17 cellular contexts compared by ENCODE assay signal in genomic region chr6:21826460-21826859, GRCh38.
DNase-seq lines count a peak whose midpoint lies in the region; ATAC-seq and TF ChIP-seq lines count a peak whose summit lies in the region.
"Had no signal": no experiment of that assay in that cellular context is flagged by ENCODE, and none has a peak within 500 bp of the region (broad histone marks: within the 10 kb centered on the region; RNA-seq: fewer than 3 reads in every experiment).

No MANE protein-coding gene starts in this region.

- H2BK5ac ChIP-seq in neuronal stem cell (ENCODE audit: low read length), result no peak overlapping the region

- no peaks in the 10 kb centered on the region for H3K9me2 ChIP-seq in hepatocyte (replicated peaks; ENCODE audit: insufficient read depth)

- H4K20me1 ChIP-seq in BLaER1, result no peaks in the 10 kb centered on the region
- H4K20me1 ChIP-seq in hepatocyte (ENCODE audit: insufficient read depth, poor library complexity, severe bottlenecking), result no peaks in the 10 kb centered on the region

- WGBS in hepatocyte (ENCODE audit: low lambda C conversion rate, missing lambda C conversion rate), result 95% methylated on average over 8 of the region's 8 CpGs
- WGBS in neuronal stem cell (ENCODE audit: extremely low coverage in 2 of 2, insufficient read length in 2 of 2, insufficient replicate concordance in 1 of 2), 2 donors, result no CpG with 5 or more reads among the region's 8 CpGs

- H4K91ac ChIP-seq in neuronal stem cell (ENCODE audit: low read depth, low read length, poor library complexity), result no peak overlapping the region

- H3K27ac ChIP-seq in BLaER1 (peak overlapping the region; percentile 64; the same call in 1 of the 2 replicates), HUES6 (ENCODE audit: low read depth, low read length) (peak overlapping the region; percentile 1; the same call in 1 of the 2 replicates), hepatocyte (peak overlapping the region; percentile 61), neuronal stem cell (replicated peaks; ENCODE audit: low read length) (no peak overlapping the region)
- H3K27ac ChIP-seq: SK-N-MC had no signal

- H2BK120ac ChIP-seq in neuronal stem cell (ENCODE audit: low read depth, low read length), result no peak overlapping the region

- H3K4me1 ChIP-seq in BLaER1 (peaks cover 59% of the 10 kb centered on the region), HUES6 (ENCODE audit: control insufficient read depth, insufficient read depth, low read length) (peaks cover 65% of the 10 kb centered on the region), hepatocyte (ENCODE audit: insufficient read depth) (peaks cover 16% of the 10 kb centered on the region), neuronal stem cell (ENCODE audit: control insufficient read depth in 2 of 2, insufficient read depth in 1 of 2, low read depth in 1 of 2, low read length in 2 of 2) (peaks cover 16 to 23% of the 10 kb centered on the region in 2 donors)

- no peak overlapping the region for H3K4me3 ChIP-seq in BLaER1
- H3K4me3 ChIP-seq in HUES6 (ENCODE audit: low read depth, low read length), result no peak overlapping the region
- no peak overlapping the region for H3K4me3 ChIP-seq in hepatocyte
- H3K4me3 ChIP-seq in neuronal stem cell (ENCODE audit: low read length in 2 of 2), result no peak overlapping the region
- H3K4me3 ChIP-seq: GM12878, K562, SK-N-MC had no signal

- H2AFZ ChIP-seq in hepatocyte, result no peak overlapping the region
- no peak overlapping the region for H2AFZ ChIP-seq in neuronal stem cell (ENCODE audit: low read length)

- H3K14ac ChIP-seq in neuronal stem cell (ENCODE audit: low read length), result no peak overlapping the region

- no peaks in the 10 kb centered on the region for H3K36me3 ChIP-seq in BLaER1
- H3K36me3 ChIP-seq in HUES6 (ENCODE audit: control insufficient read depth, insufficient read depth, low read length), result no peaks in the 10 kb centered on the region
- H3K36me3 ChIP-seq in hepatocyte (replicated peaks; ENCODE audit: insufficient read depth, low read depth), result no peaks in the 10 kb centered on the region
- H3K36me3 ChIP-seq in neuronal stem cell (replicated peaks in 1 of 2; ENCODE audit: control insufficient read depth in 2 of 2, insufficient read depth in 2 of 2, low read length in 2 of 2), result no peaks in the 10 kb centered on the region

- no peaks in the 10 kb centered on the region for H3K79me2 ChIP-seq in hepatocyte

- H4K8ac ChIP-seq in neuronal stem cell (ENCODE audit: low read depth, low read length), result no peak overlapping the region

- H3K4me2 ChIP-seq in BLaER1 (peak overlapping the region; percentile 68), hepatocyte (peak overlapping the region; percentile 18), neuronal stem cell (ENCODE audit: insufficient read depth, low read length, poor library complexity, severe bottlenecking) (no peak overlapping the region)

- H2AK5ac ChIP-seq in neuronal stem cell (ENCODE audit: low read depth, low read length), result no peak overlapping the region

- ATAC-seq in HG03460 (IDR thresholded peaks at IDR 0.05; ENCODE audit: unreplicated experiment), result no peak
- no peak for ATAC-seq in GM21447 (IDR thresholded peaks at IDR 0.05; ENCODE audit: unreplicated experiment)
- ATAC-seq: GM12878, K562, Right ventricle myocardium inferior had no signal

- no peak overlapping the region for H3K4ac ChIP-seq in neuronal stem cell (ENCODE audit: low read length)

- H3K23ac ChIP-seq in neuronal stem cell (ENCODE audit: low read depth, low read length, poor library complexity), result no peak overlapping the region

- H3K27me3 ChIP-seq in BLaER1 (no peaks in the 10 kb centered on the region), HUES6 (ENCODE audit: control insufficient read depth, insufficient read depth, low read length) (no peaks in the 10 kb centered on the region), hepatocyte (no peaks in the 10 kb centered on the region), neuronal stem cell (ENCODE audit: control insufficient read depth in 3 of 3, insufficient read depth in 3 of 3, low read depth in 1 of 3, low read length in 3 of 3) (no peaks in the 10 kb centered on the region)

- TF ChIP-seq CTCF in hepatocyte (IDR thresholded peaks at IDR 0.05; ENCODE audit: poor library complexity), result no peak

- H3K9ac ChIP-seq in BLaER1 (no peak overlapping the region), HUES6 (ENCODE audit: low read length) (no peak overlapping the region), neuronal stem cell (ENCODE audit: low read depth, low read length, poor library complexity) (no peak overlapping the region)

- H2BK12ac ChIP-seq in neuronal stem cell (ENCODE audit: low read length), result no peak overlapping the region

- no peaks in the 10 kb centered on the region for H3K79me1 ChIP-seq in neuronal stem cell (ENCODE audit: low read depth, low read length)

- H3K9me3 ChIP-seq in BLaER1 (peaks cover 10% of the 10 kb centered on the region; the same call in 1 of the 2 replicates), HUES6 (ENCODE audit: control insufficient read depth, insufficient read depth, low read depth, low read length) (no peaks in the 10 kb centered on the region), hepatocyte (ENCODE audit: low read depth) (no peaks in the 10 kb centered on the region), neuronal stem cell (replicated peaks in 1 of 2; ENCODE audit: control insufficient read depth in 2 of 2, insufficient read depth in 1 of 2, low read depth in 1 of 2, low read length in 2 of 2) (no peaks in the 10 kb centered on the region)

- no peak overlapping the region for H2BK15ac ChIP-seq in neuronal stem cell (ENCODE audit: low read length)

- DNase-seq in hepatocyte (ENCODE audit: low spot score) (no peak), neuronal stem cell (ENCODE audit: low spot score) (no peak), mucosa of gallbladder (ENCODE audit: low spot score) (no peak), DMS79 treated with DMSO at 0.1 percent for 48 hours (lab: John Stamatoyannopoulos, UW) (no peak)
- DNase-seq: 8988T; CD4-positive, alpha-beta T cell; EL; NCI-H1105; NCI-H1694 had no signal

- peak overlapping the region; percentile 21 for H3K18ac ChIP-seq in neuronal stem cell (ENCODE audit: low read length)
